Comparison of ENCODE assay signal across 25 cellular contexts in the genomic region with DNA sequence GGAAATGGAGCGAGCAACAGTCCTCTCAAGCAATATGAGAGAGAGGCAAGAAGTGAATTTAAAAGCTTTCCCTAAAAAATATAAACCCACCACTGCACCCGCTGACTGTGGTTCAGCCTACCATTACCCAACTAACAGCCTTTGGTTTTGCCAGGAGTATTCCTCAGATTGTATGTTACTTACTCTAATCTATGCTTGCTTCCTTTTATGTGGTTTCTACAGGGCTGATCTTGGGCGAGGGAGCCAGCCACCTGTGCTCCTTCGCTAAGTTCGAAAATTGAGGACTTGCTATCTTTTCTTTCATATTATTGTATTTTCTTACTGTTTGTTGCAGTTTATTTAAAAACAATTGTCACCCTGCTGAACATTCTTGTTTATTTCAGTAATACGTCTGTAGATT.
"Had no signal": no experiment of that assay in that cellular context is flagged by ENCODE, and none has a peak within 500 bp of the region (broad histone marks: within the 10 kb centered on the region; RNA-seq: fewer than 3 reads in every experiment).

No MANE protein-coding gene starts in this region.

- H3K4me1 ChIP-seq: colonic mucosa, esophagus muscularis mucosa, esophagus squamous epithelium, foreskin keratinocyte, gastrocnemius medialis, gastroesophageal sphincter, heart left ventricle, heart right ventricle had no signal

- H3K36me3 ChIP-seq: colonic mucosa, esophagus muscularis mucosa, esophagus squamous epithelium, gastrocnemius medialis, gastroesophageal sphincter, heart left ventricle, heart right ventricle had no signal

- H2AFZ ChIP-seq: hepatocyte had no signal

- H3K4me2 ChIP-seq: hepatocyte had no signal

- ATAC-seq: effector memory CD8-positive, alpha-beta T cell; esophagus mucosa; foreskin keratinocyte; gastrocnemius medialis; gastroesophageal sphincter; heart left ventricle; heart right ventricle had no signal

- H3K27me3 ChIP-seq: colonic mucosa, esophagus muscularis mucosa, esophagus squamous epithelium, foreskin keratinocyte, gastrocnemius medialis, gastroesophageal sphincter, heart left ventricle, heart right ventricle, hepatocyte had no signal

- H3K79me2 ChIP-seq: hepatocyte had no signal

- H3K27ac ChIP-seq: colonic mucosa, coronary artery, dorsolateral prefrontal cortex, epithelial cell of prostate, esophagus muscularis mucosa, esophagus squamous epithelium, foreskin keratinocyte, gastrocnemius medialis, gastroesophageal sphincter, heart left ventricle, heart right ventricle, hepatocyte had no signal

- H3K9me3 ChIP-seq: colonic mucosa, esophagus muscularis mucosa, esophagus squamous epithelium, gastrocnemius medialis, heart left ventricle had no signal

- DNase-seq: colonic mucosa; cortex of kidney; dermis blood vessel endothelial cell; dorsolateral prefrontal cortex; effector CD4-positive, alpha-beta T cell; effector CD8-positive, alpha-beta T cell; effector memory CD4-positive, alpha-beta T cell; effector memory CD8-positive, alpha-beta T cell; endodermal cell; erythroblast; esophagus squamous epithelium; foreskin fibroblast; foreskin keratinocyte; foreskin melanocyte; gastrocnemius medialis; glutamatergic neuron; head of caudate nucleus; heart left ventricle; heart right ventricle had no signal

- H3K4me3 ChIP-seq: colonic mucosa, coronary artery, dorsolateral prefrontal cortex, esophagus muscularis mucosa, esophagus squamous epithelium, gastrocnemius medialis, gastroesophageal sphincter, heart left ventricle, heart right ventricle, hepatocyte had no signal
